ENCODE assay signal across 31 cellular contexts in genomic region chr5:5385326-5385725, GRCh38.
"Had no signal": no experiment of that assay in that cellular context is flagged by ENCODE, and none has a peak within 500 bp of the region (broad histone marks: within the 10 kb centered on the region; RNA-seq: fewer than 3 reads in every experiment).

No MANE protein-coding gene starts in this region.

- H3K36me3 ChIP-seq: heart left ventricle, left lung, lower lobe of right lung, neural progenitor cell, neutrophil, ovary, prostate gland, sigmoid colon, spleen, thyroid gland, transverse colon, upper lobe of right lung had no signal

- H3K27me3 Mint-ChIP-seq: stimulated activated naive CD8-positive, alpha-beta T cell treated with anti-CD3 and anti-CD28 coated beads, Interleukin-15, Interleukin-2, amounts not matched to agents 100 ng/mL and 50 ng/mL, for 24 hours had no signal

- H3K4me1 Mint-ChIP-seq: immature natural killer cell; naive B cell; natural killer cell; nephron progenitor cell; neural progenitor cell; stimulated activated effector memory CD8-positive, alpha-beta T cell treated with anti-CD3 and anti-CD28 coated beads, Interleukin-12 subunit alpha, Interleukin-12 subunit beta, amount 100 ng/mL, for 72 hours had no signal

- H3K36me3 Mint-ChIP-seq: immature natural killer cell; mesothelial cell of epicardium; naive B cell; natural killer cell; neural progenitor cell; stimulated activated effector memory CD8-positive, alpha-beta T cell treated with anti-CD3 and anti-CD28 coated beads, Interleukin-12 subunit alpha, Interleukin-12 subunit beta, amount 100 ng/mL, for 72 hours had no signal

- H3K4me3 Mint-ChIP-seq: immature natural killer cell; mesothelial cell of epicardium; naive B cell; natural killer cell; nephron progenitor cell; neural progenitor cell; stimulated activated effector memory CD8-positive, alpha-beta T cell treated with anti-CD3 and anti-CD28 coated beads, Interleukin-12 subunit alpha, Interleukin-12 subunit beta, amount 100 ng/mL, for 72 hours; stimulated activated naive CD8-positive, alpha-beta T cell treated with anti-CD3 and anti-CD28 coated beads, Interleukin-15, Interleukin-2, amounts not matched to agents 100 ng/mL and 50 ng/mL, for 24 hours had no signal

- ATAC-seq: heart left ventricle; left colon; left lung; lower lobe of right lung; natural killer cell; right cardiac atrium; stimulated activated effector memory CD8-positive, alpha-beta T cell treated with anti-CD3 and anti-CD28 coated beads, Interleukin-12 subunit alpha, Interleukin-12 subunit beta, amount 100 ng/mL, for 72 hours; upper lobe of right lung had no signal

- H3K27ac Mint-ChIP-seq: immature natural killer cell; mesothelial cell of epicardium; naive B cell; natural killer cell; nephron progenitor cell; neural progenitor cell; stimulated activated effector memory CD8-positive, alpha-beta T cell treated with anti-CD3 and anti-CD28 coated beads, Interleukin-12 subunit alpha, Interleukin-12 subunit beta, amount 100 ng/mL, for 72 hours; stimulated activated naive CD8-positive, alpha-beta T cell treated with anti-CD3 and anti-CD28 coated beads, Interleukin-15, Interleukin-2, amounts not matched to agents 100 ng/mL and 50 ng/mL, for 24 hours had no signal

- DNase-seq: heart left ventricle; hypothalamus; immature natural killer cell; kidney; left colon; left lung; lower lobe of right lung; mammary epithelial cell; mesendoderm; naive B cell; natural killer cell; nephron progenitor cell; ovary; retina; right cardiac atrium; sigmoid colon; small intestine; spleen; stimulated activated CD4-positive, alpha-beta T cell treated with anti-CD3 and anti-CD28 coated beads, Interleukin-4, amount 100 ng/mL, for 24 hours; stimulated activated naive CD4-positive, alpha-beta T cell; substantia nigra; testis; thyroid gland; transverse colon; upper lobe of right lung had no signal

- H3K9me3 Mint-ChIP-seq: immature natural killer cell; mesothelial cell of epicardium; natural killer cell; nephron progenitor cell; stimulated activated effector memory CD8-positive, alpha-beta T cell treated with anti-CD3 and anti-CD28 coated beads, Interleukin-12 subunit alpha, Interleukin-12 subunit beta, amount 100 ng/mL, for 72 hours; stimulated activated naive CD8-positive, alpha-beta T cell treated with anti-CD3 and anti-CD28 coated beads, Interleukin-15, Interleukin-2, amounts not matched to agents 100 ng/mL and 50 ng/mL, for 24 hours had no signal

- H3K27me3 ChIP-seq: heart left ventricle, left lung, neural progenitor cell, neutrophil, ovary, sigmoid colon, spleen, testis, thyroid gland, transverse colon, upper lobe of right lung had no signal

- H3K4me3 ChIP-seq: heart left ventricle, left lung, lower lobe of right lung, neural progenitor cell, ovary, prostate gland, sigmoid colon, spleen, testis, thyroid gland, transverse colon, upper lobe of right lung had no signal

- H3K9ac ChIP-seq: neural progenitor cell had no signal

- H3K4me1 ChIP-seq: heart left ventricle, left lung, lower lobe of right lung, prostate gland, sigmoid colon, spleen, testis, thyroid gland, transverse colon, upper lobe of right lung had no signal

- H3K27ac ChIP-seq: heart left ventricle, left lung, lower lobe of right lung, neural progenitor cell, neutrophil, ovary, prostate gland, sigmoid colon, spleen, testis, thyroid gland, transverse colon, upper lobe of right lung had no signal

- H3K9me3 ChIP-seq: heart left ventricle, left lung, lower lobe of right lung, neutrophil, ovary, prostate gland, sigmoid colon, testis, thyroid gland, transverse colon, upper lobe of right lung had no signal
